ENCODE assay signal across 1 cellular context in the genomic region with DNA sequence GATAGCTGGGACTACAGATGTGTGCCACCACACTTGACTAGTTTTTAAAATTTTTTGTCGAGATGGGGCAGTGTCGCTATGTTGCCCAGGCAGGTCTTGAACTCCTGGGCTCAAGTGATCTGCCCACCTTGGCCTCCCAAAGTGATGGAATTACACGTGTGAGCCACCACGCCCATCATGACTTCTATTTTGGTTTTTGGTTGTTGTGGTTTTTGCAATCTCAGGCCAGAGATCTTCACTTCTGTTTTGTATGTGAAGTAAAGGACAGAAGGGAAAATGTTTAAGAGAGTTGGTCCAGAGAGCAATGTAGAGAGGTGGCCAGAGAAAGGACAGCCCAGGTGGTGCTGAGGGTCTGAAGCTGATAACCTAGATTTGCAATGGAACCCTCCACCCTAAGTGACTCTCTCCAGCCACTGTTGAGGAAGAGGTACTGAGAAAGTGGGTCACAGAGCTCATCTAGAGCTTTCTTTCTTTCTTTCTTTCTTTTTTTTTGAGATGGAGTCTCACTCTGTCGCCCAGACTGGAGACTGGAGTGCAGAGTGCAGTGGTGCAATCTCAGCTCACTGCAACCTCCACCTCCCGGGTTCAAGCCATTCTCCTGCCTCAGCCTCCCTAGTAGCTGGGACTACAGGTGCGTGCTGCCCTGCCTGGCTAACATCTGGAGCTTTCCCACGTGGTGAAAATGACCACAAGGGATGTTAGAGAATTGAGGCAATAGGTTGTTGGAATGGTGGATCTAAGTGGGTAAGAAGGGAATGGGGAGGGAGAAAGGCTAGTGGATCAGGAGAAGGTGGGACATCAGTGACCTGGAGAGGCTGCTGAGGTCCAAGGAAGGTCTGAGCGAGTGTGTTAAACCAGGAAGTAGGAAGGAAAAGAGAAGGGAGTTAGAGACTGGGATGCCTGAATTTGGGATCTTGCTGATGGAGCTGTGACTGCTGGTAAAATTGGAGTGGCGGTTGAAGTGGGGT.
A peak's percentile ranks its signal among the peaks of the same experiment; 100 is the strongest.
TF ChIP-seq lines count a peak whose summit lies in the region.

No MANE protein-coding gene starts in this region.

TF ChIP-seq in K562, 482 proteins besides CTCF, POLR2A, EP300 and RAD21:
- TF ChIP-seq CTBP1 (IDR thresholded peaks at IDR 0.05; ENCODE audit: borderline replicate concordance) = peak; percentile 46; the same call in 1 of the 2 replicates
- TF ChIP-seq MYNN (IDR thresholded peaks at IDR 0.05) = 0 out of 2 replicates have a peak, but pooled peaks have one; percentile 42
- TF ChIP-seq MYNN (CRISPR knock-in tag; IDR thresholded peaks at IDR 0.05) = no peak
- 0 out of 2 replicates have a peak, but pooled peaks have one; percentile 32 for TF ChIP-seq KAT7 (CRISPR knock-in tag; IDR thresholded peaks at IDR 0.05; ENCODE audit: borderline replicate concordance)
- TF ChIP-seq ZNF217 (CRISPR knock-in tag; IDR thresholded peaks at IDR 0.05) = no peak
- TF ChIP-seq MEF2D (tag; conservative IDR thresholded peaks at IDR 0.05; ENCODE audit: low read depth) = peak; percentile 30; the same call in 1 of the 2 replicates
- TF ChIP-seq SOX6 (IDR thresholded peaks at IDR 0.05) = peak; percentile 57; the same call in 1 of the 2 replicates
